ENCODE assay signal across 10 cellular contexts in genomic region chr10:132593900-132594876, GRCh38. TPM values are rescaled to one million over a fixed set of nuclear protein-coding genes. Genes with fewer than 3 reads are reported as not detected.
A peak's percentile ranks its signal among the peaks of the same experiment; 100 is the strongest.
DNase-seq lines count a peak whose midpoint lies in the region; ATAC-seq, FAIRE-seq and TF ChIP-seq lines count a peak whose summit lies in the region.
"Had no signal": no experiment of that assay in that cellular context is flagged by ENCODE, and none has a peak within 500 bp of the region (broad histone marks: within the 10 kb centered on the region; RNA-seq: fewer than 3 reads in every experiment).

No MANE protein-coding gene starts in this region.

- H3K23ac ChIP-seq in neuronal stem cell (ENCODE audit: low read depth, low read length, poor library complexity): peak overlapping the region; percentile 12

- DNase-seq in MM.1S: no peak
- no peak for DNase-seq in neuronal stem cell (ENCODE audit: low spot score)
- no peak for DNase-seq in cerebellum (ENCODE audit: low spot score)
- no peak for DNase-seq in heart left ventricle
- DNase-seq in frontal cortex (ENCODE audit: low spot score in 2 of 2): no peak
- DNase-seq in erythroblast (lab: John Stamatoyannopoulos, UW): no peak
- DNase-seq: foreskin melanocyte, NCI-H345 had no signal

- no peak overlapping the region for H3K9ac ChIP-seq in MM.1S (ENCODE audit: low read length)
- no peak overlapping the region for H3K9ac ChIP-seq in neuronal stem cell (ENCODE audit: low read depth, low read length, poor library complexity)

- peak overlapping the region; percentile 12 for H3K18ac ChIP-seq in neuronal stem cell (ENCODE audit: low read length)

- H2AK5ac ChIP-seq in neuronal stem cell (ENCODE audit: low read depth, low read length): peak overlapping the region; percentile 59

- no peak for FAIRE-seq in frontal cortex (lab: Jason Lieb, UNC)

- 0 out of 2 replicates have a peak, but pooled peaks cover 14% of the 10 kb centered on the region for H3K79me2 ChIP-seq in MM.1S (ENCODE audit: low read length)

- H3K9me3 ChIP-seq in MM.1S (replicated peaks; ENCODE audit: insufficient read depth, low read length) (no peaks in the 10 kb centered on the region), neuronal stem cell (replicated peaks in 1 of 2; ENCODE audit: control insufficient read depth in 2 of 2, insufficient read depth in 1 of 2, low read depth in 1 of 2, low read length in 2 of 2) (peaks cover 8 to 9% of the 10 kb centered on the region in 2 donors), heart left ventricle (no peaks in the 10 kb centered on the region)

- peaks cover 12% of the 10 kb centered on the region for H3K79me1 ChIP-seq in neuronal stem cell (ENCODE audit: low read depth, low read length)

- H3K27ac ChIP-seq in MM.1S (ENCODE audit: low read length): no peak overlapping the region
- H3K27ac ChIP-seq in neuronal stem cell (replicated peaks; ENCODE audit: low read length): no peak overlapping the region
- peak overlapping the region in 2 of 12 donors; percentile 2 to 87 for H3K27ac ChIP-seq in heart left ventricle

- H3K14ac ChIP-seq in neuronal stem cell (ENCODE audit: low read length): peak overlapping the region; percentile 79

- intact Hi-C loops in heart left ventricle (cut with DNase I): loop anchor here in 6 of 10 donors (5.0 kb wide), 2 partner anchors 33 to 38 kb away; no protein-coding TSS in a partner anchor

- H3F3A ChIP-seq in MM.1S (ENCODE audit: insufficient read depth, low read length): no peaks in the 10 kb centered on the region

- H3K27me3 ChIP-seq in MM.1S (replicated peaks; ENCODE audit: insufficient read depth, low read length) (no peaks in the 10 kb centered on the region), neuronal stem cell (ENCODE audit: control insufficient read depth in 3 of 3, insufficient read depth in 3 of 3, low read depth in 1 of 3, low read length in 3 of 3) (no peaks in the 10 kb centered on the region), heart left ventricle (no peaks in the 10 kb centered on the region)

- no peak overlapping the region for H2BK12ac ChIP-seq in neuronal stem cell (ENCODE audit: low read length)

- H3K4me1 ChIP-seq in MM.1S (ENCODE audit: low read length): no peaks in the 10 kb centered on the region
- peaks cover 6 to 15% of the 10 kb centered on the region in 2 donors for H3K4me1 ChIP-seq in neuronal stem cell (ENCODE audit: control insufficient read depth in 2 of 2, insufficient read depth in 1 of 2, low read depth in 1 of 2, low read length in 2 of 2)
- H3K4me1 ChIP-seq in heart left ventricle: peaks cover 9 to 93% (median 60%) of the 10 kb centered on the region in 12 donors

- H3K36me3 ChIP-seq in MM.1S (replicated peaks; ENCODE audit: insufficient read depth, low read length) (no peaks in the 10 kb centered on the region), neuronal stem cell (replicated peaks in 1 of 2; ENCODE audit: control insufficient read depth in 2 of 2, insufficient read depth in 2 of 2, low read length in 2 of 2) (no peaks in the 10 kb centered on the region), heart left ventricle (no peaks in the 10 kb centered on the region)

- H2BK5ac ChIP-seq in neuronal stem cell (ENCODE audit: low read length): no peak overlapping the region

- TF ChIP-seq CTCF in MM.1S (IDR thresholded peaks at IDR 0.05; ENCODE audit: low read length) (no peak), heart left ventricle (IDR thresholded peaks at IDR 0.05) (no peak)

- ATAC-seq in GM18867 (IDR thresholded peaks at IDR 0.05; ENCODE audit: unreplicated experiment) (peak; percentile 77), GM21723 (IDR thresholded peaks at IDR 0.05; ENCODE audit: unreplicated experiment) (peak; percentile 58), heart left ventricle (no peak)

- no peak overlapping the region for H2BK120ac ChIP-seq in neuronal stem cell (ENCODE audit: low read depth, low read length)

- H2AFZ ChIP-seq in MM.1S (ENCODE audit: low read length) (no peak overlapping the region), neuronal stem cell (ENCODE audit: low read length) (no peak overlapping the region)

- no CpG with 5 or more reads among the region's 25 CpGs for WGBS in neuronal stem cell (ENCODE audit: extremely low coverage in 2 of 2, insufficient read length in 2 of 2, insufficient replicate concordance in 1 of 2), 2 donors
- 68 to 80% (median 77%) methylated on average over 24 to 25 of the region's 25 CpGs for WGBS in heart left ventricle, 4 donors

- no peaks in the 10 kb centered on the region for H3K9me2 ChIP-seq in MM.1S (replicated peaks; ENCODE audit: insufficient read depth, low read length)

- TF ChIP-seq POLR2A in heart left ventricle (IDR thresholded peaks at IDR 0.05) (no peak), erythroblast (IDR thresholded peaks at IDR 0.05; ENCODE audit: low read length) (no peak)

- no peak overlapping the region for H3K4me3 ChIP-seq in MM.1S (ENCODE audit: low read length)
- H3K4me3 ChIP-seq in neuronal stem cell (ENCODE audit: low read length in 2 of 2): peak overlapping the region in 1 of 2 donors; percentile 71
- no peak overlapping the region for H3K4me3 ChIP-seq in heart left ventricle

- no peak overlapping the region for H2BK15ac ChIP-seq in neuronal stem cell (ENCODE audit: low read length)

- no peak overlapping the region for H4K8ac ChIP-seq in neuronal stem cell (ENCODE audit: low read depth, low read length)

- H3K4me2 ChIP-seq in MM.1S (ENCODE audit: low read depth, low read length) (peak overlapping the region; percentile 38; the same call in 1 of the 2 replicates), neuronal stem cell (ENCODE audit: insufficient read depth, low read length, poor library complexity, severe bottlenecking) (no peak overlapping the region)

- peak overlapping the region; percentile 34 for H4K91ac ChIP-seq in neuronal stem cell (ENCODE audit: low read depth, low read length, poor library complexity)

- H3K4ac ChIP-seq in neuronal stem cell (ENCODE audit: low read length): no peak overlapping the region

- H4K20me1 ChIP-seq in MM.1S (ENCODE audit: insufficient read depth, low read length): no peaks in the 10 kb centered on the region

RNA-seq across cellular contexts. Expression of gene INPP5A, which starts 56.6 kb away (rescaled TPM):
- 13.4 TPM for polyA plus RNA-seq in neuronal stem cell (2013, experiment 1 of 2)
- polyA plus RNA-seq in neuronal stem cell (2013, experiment 2 of 2): 13.7 TPM
- 18.7 TPM for total RNA-seq in cerebellum
- total RNA-seq in heart left ventricle: 100 to 1,000 TPM in 6 of 9 donors, 10 to 100 TPM in 3; 78.1 to 179 (median 113) TPM
- 10 to 100 TPM; 38.6 to 60.1 TPM for polyA plus RNA-seq in heart left ventricle
- 38.7 TPM for total RNA-seq in frontal cortex

Comparison
In these comparisons a context has a peak if more than half of its experiments do, and no peak if none do; other contexts are left out.
1. ATAC-seq: peak in GM18867 (single experiment) and GM21723 (single experiment); none in heart left ventricle (0 of 4).